2 cellular contexts compared by ENCODE assay signal in genomic region chr1:222811671-222812070, GRCh38.
TF ChIP-seq lines count a peak whose summit lies in the region.

No MANE protein-coding gene starts in this region.

TF ChIP-seq in HEK293, 187 proteins besides CTCF, POLR2A, EP300 and RAD21 (continued from another document):
- TF ChIP-seq ZNF521 (tag by site-specific recombination; IDR thresholded peaks at IDR 0.05) (no peak), ZBTB20 (tag by site-specific recombination; IDR thresholded peaks at IDR 0.05) (peak; percentile 23; the same call in 1 of the 2 replicates), ZNF549 (tag by site-specific recombination; IDR thresholded peaks at IDR 0.05) (no peak), TRIM28 (IDR thresholded peaks at IDR 0.05; ENCODE audit: borderline replicate concordance, low read length) (no peak), SP3 (tag by site-specific recombination; IDR thresholded peaks at IDR 0.05) (no peak), HOXA7 (CRISPR knock-in tag; IDR thresholded peaks at IDR 0.05; ENCODE audit: borderline replicate concordance) (no peak), MEIS1 (CRISPR knock-in tag; IDR thresholded peaks at IDR 0.05; ENCODE audit: borderline replicate concordance) (no peak), ZBTB17 (tag by site-specific recombination; IDR thresholded peaks at IDR 0.05) (0 out of 2 replicates have a peak, but pooled peaks have one; percentile 13)
- TF ChIP-seq, protein P1, sequence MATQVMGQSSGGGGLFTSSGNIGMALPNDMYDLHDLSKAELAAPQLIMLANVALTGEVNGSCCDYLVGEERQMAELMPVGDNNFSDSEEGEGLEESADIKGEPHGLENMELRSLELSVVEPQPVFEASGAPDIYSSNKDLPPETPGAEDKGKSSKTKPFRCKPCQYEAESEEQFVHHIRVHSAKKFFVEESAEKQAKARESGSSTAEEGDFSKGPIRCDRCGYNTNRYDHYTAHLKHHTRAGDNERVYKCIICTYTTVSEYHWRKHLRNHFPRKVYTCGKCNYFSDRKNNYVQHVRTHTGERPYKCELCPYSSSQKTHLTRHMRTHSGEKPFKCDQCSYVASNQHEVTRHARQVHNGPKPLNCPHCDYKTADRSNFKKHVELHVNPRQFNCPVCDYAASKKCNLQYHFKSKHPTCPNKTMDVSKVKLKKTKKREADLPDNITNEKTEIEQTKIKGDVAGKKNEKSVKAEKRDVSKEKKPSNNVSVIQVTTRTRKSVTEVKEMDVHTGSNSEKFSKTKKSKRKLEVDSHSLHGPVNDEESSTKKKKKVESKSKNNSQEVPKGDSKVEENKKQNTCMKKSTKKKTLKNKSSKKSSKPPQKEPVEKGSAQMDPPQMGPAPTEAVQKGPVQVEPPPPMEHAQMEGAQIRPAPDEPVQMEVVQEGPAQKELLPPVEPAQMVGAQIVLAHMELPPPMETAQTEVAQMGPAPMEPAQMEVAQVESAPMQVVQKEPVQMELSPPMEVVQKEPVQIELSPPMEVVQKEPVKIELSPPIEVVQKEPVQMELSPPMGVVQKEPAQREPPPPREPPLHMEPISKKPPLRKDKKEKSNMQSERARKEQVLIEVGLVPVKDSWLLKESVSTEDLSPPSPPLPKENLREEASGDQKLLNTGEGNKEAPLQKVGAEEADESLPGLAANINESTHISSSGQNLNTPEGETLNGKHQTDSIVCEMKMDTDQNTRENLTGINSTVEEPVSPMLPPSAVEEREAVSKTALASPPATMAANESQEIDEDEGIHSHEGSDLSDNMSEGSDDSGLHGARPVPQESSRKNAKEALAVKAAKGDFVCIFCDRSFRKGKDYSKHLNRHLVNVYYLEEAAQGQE (tag by site-specific recombination; IDR thresholded peaks at IDR 0.05), result no peak

TF ChIP-seq in HepG2, 621 proteins besides CTCF, POLR2A, EP300 and RAD21 (continued from another document and continues in another):
- TF ChIP-seq HMG20A (CRISPR knock-in tag; IDR thresholded peaks at IDR 0.05; ENCODE audit: borderline replicate concordance) (peak; percentile 40; the same call in 1 of the 2 replicates), SOX13 (IDR thresholded peaks at IDR 0.05) (no peak), SOX13 (CRISPR knock-in tag; conservative IDR thresholded peaks at IDR 0.05 in 1 of 2, IDR thresholded peaks at IDR 0.05 in 1 of 2) (peak in 1 of 2 experiments; percentile 17; a peak in 1 of 4 replicates), ZNF335 (CRISPR knock-in tag; IDR thresholded peaks at IDR 0.05) (no peak), PAWR (CRISPR knock-in tag; IDR thresholded peaks at IDR 0.05; ENCODE audit: borderline replicate concordance) (no peak), ZNF543 (CRISPR knock-in tag; IDR thresholded peaks at IDR 0.05) (no peak), NR2F1 (CRISPR knock-in tag; IDR thresholded peaks at IDR 0.05) (no peak), RXRA (CRISPR knock-in tag; IDR thresholded peaks at IDR 0.05) (no peak), PTBP1 (IDR thresholded peaks at IDR 0.05; ENCODE audit: low read depth, low read length, poor library complexity, severe bottlenecking) (no peak), ZNF292 (CRISPR knock-in tag; IDR thresholded peaks at IDR 0.05; ENCODE audit: borderline replicate concordance, low read depth) (peak; percentile 74; the same call in 1 of the 2 replicates), MED1 (CRISPR knock-in tag; IDR thresholded peaks at IDR 0.05) (no peak), ZNF883 (CRISPR knock-in tag; IDR thresholded peaks at IDR 0.05; ENCODE audit: not compliant biosample characterization) (no peak), THAP8 (CRISPR knock-in tag; IDR thresholded peaks at IDR 0.05; ENCODE audit: borderline replicate concordance) (no peak), CAMTA2 (CRISPR knock-in tag; IDR thresholded peaks at IDR 0.05; ENCODE audit: borderline replicate concordance) (no peak), ZNF136 (CRISPR knock-in tag; IDR thresholded peaks at IDR 0.05; ENCODE audit: low read depth) (no peak), ZNF891 (CRISPR knock-in tag; IDR thresholded peaks at IDR 0.05) (no peak), HNF4G (IDR thresholded peaks at IDR 0.05; ENCODE audit: borderline replicate concordance, low read depth, low read length) (peak; percentile 72; the same call in 1 of the 2 replicates), HNF4G (CRISPR knock-in tag; IDR thresholded peaks at IDR 0.05; ENCODE audit: borderline replicate concordance, low read depth) (no peak), ZNF350 (CRISPR knock-in tag; IDR thresholded peaks at IDR 0.05; ENCODE audit: borderline replicate concordance, low read depth) (no peak), SMAD3 (CRISPR knock-in tag; IDR thresholded peaks at IDR 0.05) (0 out of 2 replicates have a peak, but pooled peaks have one; percentile 26), NFE2L1 (CRISPR knock-in tag; IDR thresholded peaks at IDR 0.05; ENCODE audit: borderline replicate concordance) (no peak), ZNF556 (CRISPR knock-in tag; IDR thresholded peaks at IDR 0.05; ENCODE audit: borderline replicate concordance) (no peak), GATA4 (IDR thresholded peaks at IDR 0.05; ENCODE audit: borderline replicate concordance, low read depth) (no peak), FOXP1 (IDR thresholded peaks at IDR 0.05) (no peak), FOXP1 (CRISPR knock-in tag; IDR thresholded peaks at IDR 0.05) (no peak), ARID5B (CRISPR knock-in tag; IDR thresholded peaks at IDR 0.05) (peak; percentile 45; the same call in 1 of the 2 replicates), ARNT (IDR thresholded peaks at IDR 0.05) (no peak), SNAPC2 (CRISPR knock-in tag; IDR thresholded peaks at IDR 0.05) (no peak), ZNF816 (CRISPR knock-in tag; IDR thresholded peaks at IDR 0.05; ENCODE audit: borderline replicate concordance) (no peak)
- TF ChIP-seq, protein P2, sequence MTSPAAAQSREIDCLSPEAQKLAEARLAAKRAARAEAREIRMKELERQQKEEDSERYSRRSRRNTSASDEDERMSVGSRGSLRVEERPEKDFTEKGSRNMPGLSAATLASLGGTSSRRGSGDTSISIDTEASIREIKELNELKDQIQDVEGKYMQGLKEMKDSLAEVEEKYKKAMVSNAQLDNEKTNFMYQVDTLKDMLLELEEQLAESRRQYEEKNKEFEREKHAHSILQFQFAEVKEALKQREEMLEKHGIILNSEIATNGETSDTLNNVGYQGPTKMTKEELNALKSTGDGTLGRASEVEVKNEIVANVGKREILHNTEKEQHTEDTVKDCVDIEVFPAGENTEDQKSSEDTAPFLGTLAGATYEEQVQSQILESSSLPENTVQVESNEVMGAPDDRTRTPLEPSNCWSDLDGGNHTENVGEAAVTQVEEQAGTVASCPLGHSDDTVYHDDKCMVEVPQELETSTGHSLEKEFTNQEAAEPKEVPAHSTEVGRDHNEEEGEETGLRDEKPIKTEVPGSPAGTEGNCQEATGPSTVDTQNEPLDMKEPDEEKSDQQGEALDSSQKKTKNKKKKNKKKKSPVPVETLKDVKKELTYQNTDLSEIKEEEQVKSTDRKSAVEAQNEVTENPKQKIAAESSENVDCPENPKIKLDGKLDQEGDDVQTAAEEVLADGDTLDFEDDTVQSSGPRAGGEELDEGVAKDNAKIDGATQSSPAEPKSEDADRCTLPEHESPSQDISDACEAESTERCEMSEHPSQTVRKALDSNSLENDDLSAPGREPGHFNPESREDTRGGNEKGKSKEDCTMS (CRISPR knock-in tag; conservative IDR thresholded peaks at IDR 0.05), result no peak
- TF ChIP-seq, protein P3, sequence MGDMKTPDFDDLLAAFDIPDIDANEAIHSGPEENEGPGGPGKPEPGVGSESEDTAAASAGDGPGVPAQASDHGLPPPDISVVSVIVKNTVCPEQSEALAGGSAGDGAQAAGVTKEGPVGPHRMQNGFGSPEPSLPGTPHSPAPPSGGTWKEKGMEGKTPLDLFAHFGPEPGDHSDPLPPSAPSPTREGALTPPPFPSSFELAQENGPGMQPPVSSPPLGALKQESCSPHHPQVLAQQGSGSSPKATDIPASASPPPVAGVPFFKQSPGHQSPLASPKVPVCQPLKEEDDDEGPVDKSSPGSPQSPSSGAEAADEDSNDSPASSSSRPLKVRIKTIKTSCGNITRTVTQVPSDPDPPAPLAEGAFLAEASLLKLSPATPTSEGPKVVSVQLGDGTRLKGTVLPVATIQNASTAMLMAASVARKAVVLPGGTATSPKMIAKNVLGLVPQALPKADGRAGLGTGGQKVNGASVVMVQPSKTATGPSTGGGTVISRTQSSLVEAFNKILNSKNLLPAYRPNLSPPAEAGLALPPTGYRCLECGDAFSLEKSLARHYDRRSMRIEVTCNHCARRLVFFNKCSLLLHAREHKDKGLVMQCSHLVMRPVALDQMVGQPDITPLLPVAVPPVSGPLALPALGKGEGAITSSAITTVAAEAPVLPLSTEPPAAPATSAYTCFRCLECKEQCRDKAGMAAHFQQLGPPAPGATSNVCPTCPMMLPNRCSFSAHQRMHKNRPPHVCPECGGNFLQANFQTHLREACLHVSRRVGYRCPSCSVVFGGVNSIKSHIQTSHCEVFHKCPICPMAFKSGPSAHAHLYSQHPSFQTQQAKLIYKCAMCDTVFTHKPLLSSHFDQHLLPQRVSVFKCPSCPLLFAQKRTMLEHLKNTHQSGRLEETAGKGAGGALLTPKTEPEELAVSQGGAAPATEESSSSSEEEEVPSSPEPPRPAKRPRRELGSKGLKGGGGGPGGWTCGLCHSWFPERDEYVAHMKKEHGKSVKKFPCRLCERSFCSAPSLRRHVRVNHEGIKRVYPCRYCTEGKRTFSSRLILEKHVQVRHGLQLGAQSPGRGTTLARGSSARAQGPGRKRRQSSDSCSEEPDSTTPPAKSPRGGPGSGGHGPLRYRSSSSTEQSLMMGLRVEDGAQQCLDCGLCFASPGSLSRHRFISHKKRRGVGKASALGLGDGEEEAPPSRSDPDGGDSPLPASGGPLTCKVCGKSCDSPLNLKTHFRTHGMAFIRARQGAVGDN (CRISPR knock-in tag; IDR thresholded peaks at IDR 0.05), result no peak
- TF ChIP-seq, protein P4, sequence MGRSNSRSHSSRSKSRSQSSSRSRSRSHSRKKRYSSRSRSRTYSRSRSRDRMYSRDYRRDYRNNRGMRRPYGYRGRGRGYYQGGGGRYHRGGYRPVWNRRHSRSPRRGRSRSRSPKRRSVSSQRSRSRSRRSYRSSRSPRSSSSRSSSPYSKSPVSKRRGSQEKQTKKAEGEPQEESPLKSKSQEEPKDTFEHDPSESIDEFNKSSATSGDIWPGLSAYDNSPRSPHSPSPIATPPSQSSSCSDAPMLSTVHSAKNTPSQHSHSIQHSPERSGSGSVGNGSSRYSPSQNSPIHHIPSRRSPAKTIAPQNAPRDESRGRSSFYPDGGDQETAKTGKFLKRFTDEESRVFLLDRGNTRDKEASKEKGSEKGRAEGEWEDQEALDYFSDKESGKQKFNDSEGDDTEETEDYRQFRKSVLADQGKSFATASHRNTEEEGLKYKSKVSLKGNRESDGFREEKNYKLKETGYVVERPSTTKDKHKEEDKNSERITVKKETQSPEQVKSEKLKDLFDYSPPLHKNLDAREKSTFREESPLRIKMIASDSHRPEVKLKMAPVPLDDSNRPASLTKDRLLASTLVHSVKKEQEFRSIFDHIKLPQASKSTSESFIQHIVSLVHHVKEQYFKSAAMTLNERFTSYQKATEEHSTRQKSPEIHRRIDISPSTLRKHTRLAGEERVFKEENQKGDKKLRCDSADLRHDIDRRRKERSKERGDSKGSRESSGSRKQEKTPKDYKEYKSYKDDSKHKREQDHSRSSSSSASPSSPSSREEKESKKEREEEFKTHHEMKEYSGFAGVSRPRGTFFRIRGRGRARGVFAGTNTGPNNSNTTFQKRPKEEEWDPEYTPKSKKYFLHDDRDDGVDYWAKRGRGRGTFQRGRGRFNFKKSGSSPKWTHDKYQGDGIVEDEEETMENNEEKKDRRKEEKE (IDR thresholded peaks at IDR 0.05), result no peak
